Comparison of ENCODE assay signal across 8 cellular contexts in genomic region chr21:33253382-33253781, GRCh38. TPM values are rescaled to one million over a fixed set of nuclear protein-coding genes. Genes with fewer than 3 reads are reported as not detected.
DNase-seq lines count a peak whose midpoint lies in the region; ATAC-seq and TF ChIP-seq lines count a peak whose summit lies in the region.
"Not testable (repeated sequence)": the region's sequence is repeated elsewhere in the genome, so short reads cannot be mapped to it uniquely, and the experiment has no call there.

No MANE protein-coding gene starts in this region.

- POLR2A ChIA-PET in CD4-positive, alpha-beta memory T cell (lab: Charles Lee; ENCODE audit: partially characterized antibody), result interaction anchor here (0.7 kb wide), 1 partner anchor 30 kb away, joined by 3 read pairs; no protein-coding TSS in a partner anchor
- POLR2A ChIA-PET in IMR-90 (lab: Charles Lee; ENCODE audit: unreplicated experiment), result not testable (repeated sequence)

- not testable (repeated sequence) for ATAC-seq in IMR-90 (ENCODE audit: low read depth); effector memory CD8-positive, alpha-beta T cell (replicated peaks); stimulated activated effector memory CD8-positive, alpha-beta T cell treated with anti-CD3 and anti-CD28 coated beads, Interleukin-12 subunit alpha, Interleukin-12 subunit beta, amount 100 ng/mL, for 72 hours

- H3K4me2 ChIP-seq in IMR-90 (ENCODE audit: low read depth, low read length), result not testable (repeated sequence)

- not testable (repeated sequence) for H2AK5ac ChIP-seq in IMR-90 (ENCODE audit: low read depth, low read length)

- H3K79me1 ChIP-seq in IMR-90 (ENCODE audit: low read depth in 1 of 2, low read length in 2 of 2), result not testable (repeated sequence)

- peaks cover 89 to 97% of the 10 kb centered on the region in 2 donors for H3K36me3 Mint-ChIP-seq in CD4-positive, alpha-beta memory T cell
- peaks cover 99% of the 10 kb centered on the region for H3K36me3 Mint-ChIP-seq in activated T-cell treated with anti-CD3 and anti-CD28 coated beads, Interleukin-2, amount 50 U/mL, for 24 hours (ENCODE audit: low read depth)
- H3K36me3 Mint-ChIP-seq in effector memory CD8-positive, alpha-beta T cell (ENCODE audit: insufficient read depth), result peaks cover 87% of the 10 kb centered on the region
- peaks cover 94% of the 10 kb centered on the region for H3K36me3 Mint-ChIP-seq in stimulated activated effector memory CD8-positive, alpha-beta T cell treated with anti-CD3 and anti-CD28 coated beads, Interleukin-12 subunit alpha, Interleukin-12 subunit beta, amount 100 ng/mL, for 72 hours

- peaks cover 76% of the 10 kb centered on the region for H3K36me3 ChIP-seq in CD4-positive, alpha-beta memory T cell (ENCODE audit: insufficient read depth, low read length)
- H3K36me3 ChIP-seq in IMR-90 (ENCODE audit: control insufficient read depth, insufficient read depth, low read length) (peaks cover 48% of the 10 kb centered on the region), right atrium auricular region (peaks cover 88% of the 10 kb centered on the region), neutrophil (peaks cover 100% of the 10 kb centered on the region), subcutaneous abdominal adipose tissue (ENCODE audit: control insufficient read depth in 5 of 5, insufficient read depth in 5 of 5, low read length in 5 of 5) (peaks cover 31 to 90% (median 53%) of the 10 kb centered on the region in 5 donors)

- H3K56ac ChIP-seq in IMR-90 (ENCODE audit: extremely low read depth, insufficient read depth, low read length), result not testable (repeated sequence)

- intact Hi-C loops in CD4-positive, alpha-beta memory T cell (cut with micrococcal nuclease); IMR-90 (cut with micrococcal nuclease): not testable (repeated sequence)

- not testable (repeated sequence) for H2BK120ac ChIP-seq in IMR-90 (ENCODE audit: low read depth, low read length)

- peaks cover 26 to 70% (median 52%) of the 10 kb centered on the region in 4 donors for H3K4me1 Mint-ChIP-seq in CD4-positive, alpha-beta memory T cell
- H3K4me1 Mint-ChIP-seq in activated T-cell treated with anti-CD3 and anti-CD28 coated beads, Interleukin-2, amount 50 U/mL, for 24 hours (ENCODE audit: low read depth), result peaks cover 73% of the 10 kb centered on the region
- H3K4me1 Mint-ChIP-seq in effector memory CD8-positive, alpha-beta T cell (ENCODE audit: low read depth in 2 of 2), result peaks cover 18 to 21% of the 10 kb centered on the region in 2 donors
- H3K4me1 Mint-ChIP-seq in stimulated activated effector memory CD8-positive, alpha-beta T cell treated with anti-CD3 and anti-CD28 coated beads, Interleukin-12 subunit alpha, Interleukin-12 subunit beta, amount 100 ng/mL, for 72 hours, result peaks cover 41% of the 10 kb centered on the region

- CTCF ChIA-PET in CD4-positive, alpha-beta memory T cell (lab: Charles Lee; ENCODE audit: partially characterized antibody); IMR-90 (lab: Yijun Ruan, JAX): not testable (repeated sequence)

- H3K18ac ChIP-seq in IMR-90 (ENCODE audit: low read depth, low read length), result not testable (repeated sequence)

- H3K9me3 ChIP-seq in CD4-positive, alpha-beta memory T cell (ENCODE audit: control insufficient read depth in 1 of 2, low read length in 2 of 2); IMR-90 (ENCODE audit: control insufficient read depth, insufficient read depth, low read length); right atrium auricular region; neutrophil; subcutaneous abdominal adipose tissue (ENCODE audit: control insufficient read depth in 5 of 5, low read length in 5 of 5): not testable (repeated sequence)

- not testable (repeated sequence) for H4K5ac ChIP-seq in IMR-90 (ENCODE audit: low read depth, low read length)

- BruUV-seq in IMR-90 (replicated peaks; lab: Mats Ljungman, UMichigan), result not testable (repeated sequence)

- H3K4me1 ChIP-seq in CD4-positive, alpha-beta memory T cell (ENCODE audit: insufficient read depth, low read length), result peaks cover 31% of the 10 kb centered on the region
- not testable (repeated sequence) for H3K4me1 ChIP-seq in IMR-90 (ENCODE audit: control insufficient read depth, insufficient read depth, low read length); right atrium auricular region; neutrophil (ENCODE audit: control insufficient read depth in 1 of 2, insufficient read depth in 1 of 2, low read depth in 1 of 2, low read length in 1 of 2)
- peaks cover 0 to 17% (median 0%) of the 10 kb centered on the region in 5 donors for H3K4me1 ChIP-seq in subcutaneous abdominal adipose tissue (ENCODE audit: control insufficient read depth in 5 of 5, insufficient read depth in 5 of 5, low read length in 5 of 5)

- not testable (repeated sequence) for H3K27me3 Mint-ChIP-seq in CD4-positive, alpha-beta memory T cell; activated T-cell treated with anti-CD3 and anti-CD28 coated beads, Interleukin-2, amount 50 U/mL, for 24 hours; effector memory CD8-positive, alpha-beta T cell

- not testable (repeated sequence) for H3K9ac ChIP-seq in IMR-90 (ENCODE audit: low read depth, low read length); subcutaneous abdominal adipose tissue (ENCODE audit: low read length in 5 of 5)

- H2AFZ ChIP-seq in IMR-90 (replicated peaks; ENCODE audit: low read length, poor library complexity), result not testable (repeated sequence)

- H3K23ac ChIP-seq in IMR-90 (ENCODE audit: low read depth, low read length), result not testable (repeated sequence)

- not testable (repeated sequence) for H2AK9ac ChIP-seq in IMR-90 (replicated peaks; ENCODE audit: low read depth, low read length, poor library complexity)

- not testable (repeated sequence) for H2BK15ac ChIP-seq in IMR-90 (ENCODE audit: low read depth, low read length)

- H3K4ac ChIP-seq in IMR-90 (ENCODE audit: low read depth, low read length), result not testable (repeated sequence)

- H3K4me3 ChIP-seq in CD4-positive, alpha-beta memory T cell (ENCODE audit: low read length in 2 of 2); IMR-90 (ENCODE audit: insufficient read depth, low read depth, low read length); right atrium auricular region; neutrophil (ENCODE audit: low read depth in 1 of 2, low read length in 1 of 2); subcutaneous abdominal adipose tissue (ENCODE audit: low read depth in 1 of 5, low read length in 5 of 5): not testable (repeated sequence)

- not testable (repeated sequence) for H3K9me3 Mint-ChIP-seq in CD4-positive, alpha-beta memory T cell; activated T-cell treated with anti-CD3 and anti-CD28 coated beads, Interleukin-2, amount 50 U/mL, for 24 hours; effector memory CD8-positive, alpha-beta T cell; stimulated activated effector memory CD8-positive, alpha-beta T cell treated with anti-CD3 and anti-CD28 coated beads, Interleukin-12 subunit alpha, Interleukin-12 subunit beta, amount 100 ng/mL, for 72 hours

- H2BK20ac ChIP-seq in IMR-90 (ENCODE audit: low read depth, low read length), result not testable (repeated sequence)

- TF ChIP-seq POLR2A in IMR-90 (IDR thresholded peaks at IDR 0.05; ENCODE audit: low read depth, low read length), result not testable (repeated sequence)

- H3K4me3 Mint-ChIP-seq in CD4-positive, alpha-beta memory T cell; activated T-cell treated with anti-CD3 and anti-CD28 coated beads, Interleukin-2, amount 50 U/mL, for 24 hours; effector memory CD8-positive, alpha-beta T cell; stimulated activated effector memory CD8-positive, alpha-beta T cell treated with anti-CD3 and anti-CD28 coated beads, Interleukin-12 subunit alpha, Interleukin-12 subunit beta, amount 100 ng/mL, for 72 hours: not testable (repeated sequence)

- H3K14ac ChIP-seq in IMR-90 (replicated peaks; ENCODE audit: low read depth, low read length), result not testable (repeated sequence)

- peak overlapping the region in 4 of 7 donors; percentile 70 to 78 (median 74) for H3K27ac Mint-ChIP-seq in CD4-positive, alpha-beta memory T cell
- H3K27ac Mint-ChIP-seq in activated T-cell treated with anti-CD3 and anti-CD28 coated beads, Interleukin-2, amount 50 U/mL, for 24 hours, result peak overlapping the region; percentile 19
- H3K27ac Mint-ChIP-seq in effector memory CD8-positive, alpha-beta T cell, result peak overlapping the region; percentile 25 to 67
- H3K27ac Mint-ChIP-seq in stimulated activated effector memory CD8-positive, alpha-beta T cell treated with anti-CD3 and anti-CD28 coated beads, Interleukin-12 subunit alpha, Interleukin-12 subunit beta, amount 100 ng/mL, for 72 hours, result peak overlapping the region; percentile 63

- not testable (repeated sequence) for H3K9me1 ChIP-seq in IMR-90 (ENCODE audit: insufficient read depth, low read length)

- not testable (repeated sequence) for DNase-seq in CD4-positive, alpha-beta memory T cell; IMR-90; activated T-cell treated with anti-CD3 and anti-CD28 coated beads, Interleukin-2, amount 50 U/mL, for 24 hours; effector memory CD8-positive, alpha-beta T cell; right atrium auricular region (ENCODE audit: low spot score); stimulated activated effector memory CD8-positive, alpha-beta T cell treated with anti-CD3 and anti-CD28 coated beads, Interleukin-12 subunit alpha, Interleukin-12 subunit beta, amount 100 ng/mL, for 72 hours (ENCODE audit: low spot score in 2 of 2)

- dilution Hi-C loops in IMR-90 (cut with HindIII; ENCODE audit: low sequenced_read_pairs, unreplicated experiment), result not testable (repeated sequence)

- not testable (repeated sequence) for H3K27ac ChIP-seq in CD4-positive, alpha-beta memory T cell (ENCODE audit: low read depth, low read length); IMR-90 (ENCODE audit: insufficient read depth, low read length)
- peak overlapping the region; percentile 15 to 37 for H3K27ac ChIP-seq in right atrium auricular region
- peak overlapping the region; percentile 9 for H3K27ac ChIP-seq in neutrophil
- peak overlapping the region; percentile 20 for H3K27ac ChIP-seq in subcutaneous abdominal adipose tissue (ENCODE audit: low read depth, low read length)

- TF ChIP-seq CTCF in IMR-90 (conservative IDR thresholded peaks at IDR 0.05; ENCODE audit: low read depth, low read length); right atrium auricular region (IDR thresholded peaks at IDR 0.05); neutrophil (IDR thresholded peaks at IDR 0.05): not testable (repeated sequence)

- H4K20me1 ChIP-seq in IMR-90 (ENCODE audit: insufficient read depth, low read length), result not testable (repeated sequence)

- not testable (repeated sequence) for H2BK5ac ChIP-seq in IMR-90 (ENCODE audit: low read depth, low read length, poor library complexity, severe bottlenecking)

- H3K27me3 ChIP-seq in CD4-positive, alpha-beta memory T cell (ENCODE audit: insufficient read depth, low read length); IMR-90 (ENCODE audit: control insufficient read depth, insufficient read depth, low read length); right atrium auricular region; neutrophil; subcutaneous abdominal adipose tissue (ENCODE audit: control insufficient read depth in 5 of 5, insufficient read depth in 4 of 5, low read length in 5 of 5): not testable (repeated sequence)

- H4K91ac ChIP-seq in IMR-90 (ENCODE audit: insufficient read depth, low read depth, low read length), result not testable (repeated sequence)

- TF ChIP-seq RAD21 in IMR-90 (IDR thresholded peaks at IDR 0.05; ENCODE audit: low read length), result not testable (repeated sequence)

- not testable (repeated sequence) for H4K8ac ChIP-seq in IMR-90 (ENCODE audit: low read depth in 2 of 2, low read length in 2 of 2)

- no CpG with 5 or more reads among the region's 6 CpGs for WGBS in IMR-90 (ENCODE audit: extremely low coverage in 2 of 2, insufficient read length in 1 of 2), 2 experiments

- in situ Hi-C loops in IMR-90 (cut with MboI; ENCODE audit: low sequenced_read_pairs), result not testable (repeated sequence)

RNA-seq across cellular contexts. Expression of gene IL10RB, which starts 12.8 kb away (rescaled TPM):
- 10 to 100 TPM; 30.6 to 36.4 TPM for total RNA-seq in CD4-positive, alpha-beta memory T cell
- 10 to 100 TPM; 53.3 to 61.8 TPM for polyA plus RNA-seq in CD4-positive, alpha-beta memory T cell
- total RNA-seq in IMR-90 (2012; rRNA removed), result 40.8 and 45.2 TPM in 2 replicates
- polyA plus RNA-seq in IMR-90 (2012; rRNA removed), result 19.0 and 20.1 TPM in 2 replicates
- polyA plus RNA-seq in IMR-90 (2012; cell fraction: cytosol; rRNA removed), result 14.0 and 20.3 TPM in 2 replicates
- 4.2 and 13.3 TPM in 2 replicates for polyA plus RNA-seq in IMR-90 (2012; cell fraction: nucleus; rRNA removed; ENCODE audit: low replicate concordance)
- total RNA-seq in right atrium auricular region, result 10 to 100 TPM; 10.2 to 21.8 TPM

RNA-seq across cellular contexts. Expression of gene IFNAR2, which starts 23.6 kb away (rescaled TPM):
- 10 to 100 TPM; 76.5 to 77.7 TPM for total RNA-seq in CD4-positive, alpha-beta memory T cell
- polyA plus RNA-seq in CD4-positive, alpha-beta memory T cell, result 10 to 100 TPM; 78.0 to 81.1 TPM
- 6.3 and 7.2 TPM in 2 replicates for total RNA-seq in IMR-90 (2012; rRNA removed)
- polyA plus RNA-seq in IMR-90 (2012; rRNA removed), result 10.9 and 13.9 TPM in 2 replicates
- 4.7 and 5.3 TPM in 2 replicates for polyA plus RNA-seq in IMR-90 (2012; cell fraction: cytosol; rRNA removed)
- polyA plus RNA-seq in IMR-90 (2012; cell fraction: nucleus; rRNA removed; ENCODE audit: low replicate concordance), result 3.4 and 12.2 TPM in 2 replicates
- 1 to 10 TPM; 5.4 to 5.8 TPM for total RNA-seq in right atrium auricular region

Comparison
In these comparisons a context has a peak if more than half of its experiments do, and no peak if none do; other contexts are left out.
1. H3K27ac Mint-ChIP-seq: peak in every context shown above with its lines; median percentile 74 in CD4-positive, alpha-beta memory T cell; 63 in stimulated activated effector memory CD8-positive, alpha-beta T cell treated with anti-CD3 and anti-CD28 coated beads, Interleukin-12 subunit alpha, Interleukin-12 subunit beta, amount 100 ng/mL, for 72 hours; 46 in effector memory CD8-positive, alpha-beta T cell; 19 in activated T-cell treated with anti-CD3 and anti-CD28 coated beads, Interleukin-2, amount 50 U/mL, for 24 hours.